Comparison of ENCODE assay signal across 10 cellular contexts in genomic region chrX:65932173-65933084, GRCh38.
A peak's percentile ranks its signal among the peaks of the same experiment; 100 is the strongest.
DNase-seq lines count a peak whose midpoint lies in the region; ATAC-seq, FAIRE-seq and TF ChIP-seq lines count a peak whose summit lies in the region.
"Had no signal": no experiment of that assay in that cellular context is flagged by ENCODE, and none has a peak within 500 bp of the region (broad histone marks: within the 10 kb centered on the region; RNA-seq: fewer than 3 reads in every experiment).

No MANE protein-coding gene starts in this region.

- H3K27ac ChIP-seq in small intestine (ENCODE audit: low read depth in 1 of 2, low read length in 1 of 2), result no peak overlapping the region
- no peak overlapping the region for H3K27ac ChIP-seq in right atrium auricular region

- H3K4me3 ChIP-seq in small intestine (ENCODE audit: low read depth in 1 of 2, low read length in 2 of 2) (no peak overlapping the region), right atrium auricular region (no peak overlapping the region)

- ATAC-seq in activated naive CD4-positive, alpha-beta T cell treated with anti-CD3 and anti-CD28 coated beads, Interleukin-2, amount 50 U/mL, for 72 hours, result peak; percentile 99 to 100
- ATAC-seq in HG02970 (IDR thresholded peaks at IDR 0.05; ENCODE audit: low FRiP score, unreplicated experiment), result no peak

- peak overlapping the region; percentile 24 to 30 for H3K27ac Mint-ChIP-seq in activated naive CD4-positive, alpha-beta T cell treated with anti-CD3 and anti-CD28 coated beads, Interleukin-2, amount 50 U/mL, for 72 hours
- H3K27ac Mint-ChIP-seq: brain had no signal

- TF ChIP-seq CTCF in right atrium auricular region (IDR thresholded peaks at IDR 0.05), result no peak

- FAIRE-seq in small intestine (lab: Jason Lieb, UNC), result no peak

- H3K4me1 ChIP-seq in small intestine (ENCODE audit: control insufficient read depth in 2 of 2, insufficient read depth in 1 of 2, low read depth in 1 of 2, low read length in 1 of 2) (no peaks in the 10 kb centered on the region), right atrium auricular region (no peaks in the 10 kb centered on the region)

- H3K9me3 ChIP-seq in small intestine (ENCODE audit: control insufficient read depth, low read depth) (no peaks in the 10 kb centered on the region), right atrium auricular region (peaks cover 0 to 6% of the 10 kb centered on the region in 2 donors)

- H3K27me3 ChIP-seq in small intestine (ENCODE audit: control insufficient read depth in 2 of 2, insufficient read depth in 2 of 2, low read length in 2 of 2) (no peaks in the 10 kb centered on the region), right atrium auricular region (no peaks in the 10 kb centered on the region)

- H3K36me3 Mint-ChIP-seq in activated naive CD4-positive, alpha-beta T cell treated with anti-CD3 and anti-CD28 coated beads, Interleukin-2, amount 50 U/mL, for 72 hours, result peaks cover 12 to 22% of the 10 kb centered on the region in 2 donors
- H3K36me3 Mint-ChIP-seq: brain had no signal

- no peaks in the 10 kb centered on the region for H3K36me3 ChIP-seq in small intestine (ENCODE audit: control insufficient read depth in 2 of 2, insufficient read depth in 2 of 2, low read length in 2 of 2)
- no peaks in the 10 kb centered on the region for H3K36me3 ChIP-seq in right atrium auricular region

- H3K9me3 Mint-ChIP-seq in activated naive CD4-positive, alpha-beta T cell treated with anti-CD3 and anti-CD28 coated beads, Interleukin-2, amount 50 U/mL, for 72 hours, result peaks cover 2 to 9% of the 10 kb centered on the region in 2 donors

- peak; percentile 41 for DNase-seq in NCI-H82 (lab: John Stamatoyannopoulos, UW)
- no peak for DNase-seq in NCI-H82 treated with DMSO at 0.1 percent for 48 hours (lab: John Stamatoyannopoulos, UW; ENCODE audit: unreplicated experiment)
- DNase-seq in NAMALWA (ENCODE audit: low spot score), result peak; percentile 26
- peak; percentile 26 to 56 for DNase-seq in activated naive CD4-positive, alpha-beta T cell treated with anti-CD3 and anti-CD28 coated beads, Interleukin-2, amount 50 U/mL, for 72 hours (ENCODE audit: low spot score in 2 of 2)
- peak; percentile 22 for DNase-seq in small intestine
- DNase-seq in midbrain (lab: John Stamatoyannopoulos, UW), result no peak
- DNase-seq in right atrium auricular region (ENCODE audit: low spot score), result no peak
- DNase-seq: NCI-H2171 treated with DMSO at 0.1 percent for 48 hours had no signal

- 60 to 79% (median 69%) methylated on average over 10 of the region's 10 CpGs for WGBS in small intestine, 3 donors

Comparison
In these comparisons a context has a peak if more than half of its experiments do, and no peak if none do; other contexts are left out.
1. DNase-seq: peak in NCI-H82 (single experiment), NAMALWA (single experiment), activated naive CD4-positive, alpha-beta T cell treated with anti-CD3 and anti-CD28 coated beads, Interleukin-2, amount 50 U/mL, for 72 hours (2 of 2) and small intestine (single experiment); none in NCI-H82 treated with DMSO at 0.1 percent for 48 hours (single experiment), midbrain (single experiment) and right atrium auricular region (single experiment).